1 cellular context compared by ENCODE assay signal in genomic region chr5:34526682-34527305, GRCh38.
A peak's percentile ranks its signal among the peaks of the same experiment; 100 is the strongest.
TF ChIP-seq lines count a peak whose summit lies in the region.

No MANE protein-coding gene starts in this region.

TF ChIP-seq in K562, 482 proteins besides CTCF, POLR2A, EP300 and RAD21 (continued from another document and continues in another):
- TF ChIP-seq FOXP4 (CRISPR knock-in tag; IDR thresholded peaks at IDR 0.05; ENCODE audit: borderline replicate concordance) (no peak), SMAD1 (IDR thresholded peaks at IDR 0.05; ENCODE audit: low read depth, low read length, partially characterized antibody) (no peak), THRAP3 (IDR thresholded peaks at IDR 0.05; ENCODE audit: borderline replicate concordance) (no peak), ZFP36 (IDR thresholded peaks at IDR 0.05; ENCODE audit: low read depth, low read length, partially characterized antibody) (no peak), NEUROD1 (IDR thresholded peaks at IDR 0.05; ENCODE audit: borderline replicate concordance, low read depth, low read length, partially characterized antibody) (no peak), ZNF76 (CRISPR knock-in tag; IDR thresholded peaks at IDR 0.05; ENCODE audit: borderline replicate concordance) (no peak), POLR2B (IDR thresholded peaks at IDR 0.05; ENCODE audit: low read depth, partially characterized antibody) (no peak), ELK1 (CRISPR knock-in tag; IDR thresholded peaks at IDR 0.05) (no peak), ZNF324 (CRISPR knock-in tag; IDR thresholded peaks at IDR 0.05) (no peak), HDAC2 (IDR thresholded peaks at IDR 0.05) (peak; percentile 50; the same call in 1 of the 2 replicates), SOX6 (IDR thresholded peaks at IDR 0.05) (peak; percentile 68; the same call in 1 of the 2 replicates), CTCFL (IDR thresholded peaks at IDR 0.05; ENCODE audit: borderline replicate concordance, insufficient read depth, low read depth, low read length, poor library complexity, severe bottlenecking) (no peak), NONO (IDR thresholded peaks at IDR 0.05; ENCODE audit: low read depth in 2 of 2, low read length in 1 of 2) (no peak), BMI1 (IDR thresholded peaks at IDR 0.05; ENCODE audit: low read length) (no peak), CXXC5 (CRISPR knock-in tag; IDR thresholded peaks at IDR 0.05) (no peak), NR2F6 (CRISPR knock-in tag; IDR thresholded peaks at IDR 0.05) (no peak), SMARCA4 (IDR thresholded peaks at IDR 0.05) (peak; percentile 74), KAT2B (IDR thresholded peaks at IDR 0.05; ENCODE audit: low read depth, low read length) (no peak), COPS2 (conservative IDR thresholded peaks at IDR 0.05) (no peak), ILK (tag; IDR thresholded peaks at IDR 0.05; ENCODE audit: borderline replicate concordance, low read depth) (no peak), NR2C2 (CRISPR knock-in tag; IDR thresholded peaks at IDR 0.05) (no peak), NR2C2 (tag; IDR thresholded peaks at IDR 0.05) (no peak), ZNF507 (tag; conservative IDR thresholded peaks at IDR 0.05) (no peak), ZNF41 (CRISPR knock-in tag; conservative IDR thresholded peaks at IDR 0.05) (no peak), RCOR1 (IDR thresholded peaks at IDR 0.05; ENCODE audit: borderline replicate concordance in 1 of 2, low read depth in 2 of 2, low read length in 2 of 2) (peak in 1 of 2 experiments; percentile 67; a peak in 2 of 4 replicates), NR4A1 (CRISPR knock-in tag; IDR thresholded peaks at IDR 0.05) (no peak), NR4A1 (tag; IDR thresholded peaks at IDR 0.05) (peak; percentile 64; the same call in 1 of the 2 replicates), FOXJ3 (CRISPR knock-in tag; IDR thresholded peaks at IDR 0.05) (no peak), RREB1 (CRISPR knock-in tag; IDR thresholded peaks at IDR 0.05) (no peak), BHLHE40 (IDR thresholded peaks at IDR 0.05; ENCODE audit: low read length) (peak; percentile 61), ERF (CRISPR knock-in tag; IDR thresholded peaks at IDR 0.05) (no peak), RBM15 (IDR thresholded peaks at IDR 0.05; ENCODE audit: insufficient read depth, low read length) (no peak), ARID3A (IDR thresholded peaks at IDR 0.05; ENCODE audit: borderline replicate concordance, low read depth, low read length) (0 out of 2 replicates have a peak, but pooled peaks have one; percentile 32), ZBTB12 (CRISPR knock-in tag; IDR thresholded peaks at IDR 0.05) (no peak), DDX20 (tag; IDR thresholded peaks at IDR 0.05; ENCODE audit: low read depth) (no peak), ZNF395 (CRISPR knock-in tag; IDR thresholded peaks at IDR 0.05) (no peak), E2F1 (CRISPR knock-in tag; IDR thresholded peaks at IDR 0.05) (no peak), HMBOX1 (IDR thresholded peaks at IDR 0.05) (no peak), PHTF2 (CRISPR knock-in tag; IDR thresholded peaks at IDR 0.05) (no peak), ZNF584 (CRISPR knock-in tag; IDR thresholded peaks at IDR 0.05; ENCODE audit: low read depth) (no peak), UBTF (IDR thresholded peaks at IDR 0.05; ENCODE audit: borderline replicate concordance in 1 of 2, low read depth in 2 of 2, low read length in 2 of 2) (no peak), KLF13 (tag; IDR thresholded peaks at IDR 0.05; ENCODE audit: borderline replicate concordance, low read depth) (no peak), HDAC6 (IDR thresholded peaks at IDR 0.05; ENCODE audit: low read depth, low read length) (no peak), NCOA6 (IDR thresholded peaks at IDR 0.05) (no peak)
